Comparison of ENCODE assay signal across 12 cellular contexts in the genomic region with DNA sequence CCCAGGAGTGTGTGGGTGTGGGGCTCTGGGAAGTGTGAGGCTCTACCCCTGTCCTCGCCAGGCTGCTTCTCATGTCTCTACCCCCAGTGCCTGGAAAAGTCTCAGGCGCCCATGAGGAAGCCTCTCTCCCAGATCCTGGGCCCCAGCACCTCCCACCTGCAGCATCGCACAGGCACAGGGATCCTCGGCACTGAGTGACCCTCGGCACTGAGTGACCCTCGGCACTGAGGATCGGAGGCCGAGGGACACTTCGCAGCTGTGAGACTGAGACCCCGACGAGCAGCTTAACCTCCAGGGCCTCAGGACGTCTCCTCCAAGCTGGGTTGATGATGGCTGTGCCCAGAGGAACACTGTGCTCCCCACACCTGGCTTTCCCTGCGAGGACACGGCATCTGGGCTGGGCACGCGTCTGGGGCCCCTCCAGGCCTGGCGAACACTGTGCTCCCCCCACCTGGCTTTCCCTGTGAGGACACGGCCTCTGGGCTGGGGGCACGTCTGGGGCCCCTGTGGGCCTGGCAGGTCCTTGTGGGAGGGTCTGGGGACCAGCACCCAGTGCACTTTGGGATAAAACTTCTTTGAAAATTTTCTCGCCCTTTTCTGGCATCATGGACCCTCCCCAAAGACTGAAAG.
"Had no signal": no experiment of that assay in that cellular context is flagged by ENCODE, and none has a peak within 500 bp of the region (broad histone marks: within the 10 kb centered on the region; RNA-seq: fewer than 3 reads in every experiment).

No MANE protein-coding gene starts in this region.

- H3K27ac ChIP-seq: gastroesophageal sphincter, prostate gland, right lobe of liver had no signal

- H3K9me3 Mint-ChIP-seq: activated naive CD4-positive, alpha-beta T cell treated with anti-CD3 and anti-CD28 coated beads for 36 hours had no signal

- H3K4me1 ChIP-seq: prostate gland, right lobe of liver had no signal

- H3K27ac Mint-ChIP-seq: activated naive CD4-positive, alpha-beta T cell treated with anti-CD3 and anti-CD28 coated beads for 36 hours; activated T-helper 1 cell treated with anti-CD3 and anti-CD28 coated beads, Interleukin-12 subunit alpha, Interleukin-12 subunit beta, Interleukin-2, Interleukin-4 antibody, amounts not matched to agents 30 ng/mL and 10 ng/mL and 1 ng/mL, durations not matched to agents 14 hours and 24 hours and 36 hours; effector memory CD8-positive, alpha-beta T cell had no signal

- H3K9me3 ChIP-seq: gastroesophageal sphincter, prostate gland, right lobe of liver had no signal

- H3K36me3 ChIP-seq: gastroesophageal sphincter, prostate gland, right lobe of liver had no signal

- DNase-seq: activated CD4-positive, alpha-beta T cell treated with anti-CD3 and anti-CD28 coated beads, Interleukin-2, amount 50 U/mL, for 48 hours; activated naive CD4-positive, alpha-beta T cell treated with anti-CD3 and anti-CD28 coated beads for 36 hours; central memory CD4-positive, alpha-beta T cell; cortex of kidney; effector memory CD8-positive, alpha-beta T cell; midbrain; stimulated activated CD4-positive, alpha-beta T cell treated with anti-CD3 and anti-CD28 coated beads, Interleukin-2, amount 100 ng/mL, for 24 hours; stimulated activated naive CD4-positive, alpha-beta T cell treated with Interleukin-2 at 50 U/mL for 16 hours had no signal

- H3K4me3 Mint-ChIP-seq: activated naive CD4-positive, alpha-beta T cell treated with anti-CD3 and anti-CD28 coated beads for 36 hours; activated T-helper 1 cell treated with anti-CD3 and anti-CD28 coated beads, Interleukin-12 subunit alpha, Interleukin-12 subunit beta, Interleukin-2, Interleukin-4 antibody, amounts not matched to agents 30 ng/mL and 10 ng/mL and 1 ng/mL, durations not matched to agents 14 hours and 24 hours and 36 hours; effector memory CD8-positive, alpha-beta T cell had no signal

- H3K4me3 ChIP-seq: gastroesophageal sphincter, prostate gland, right lobe of liver had no signal

- H3K27me3 ChIP-seq: right lobe of liver had no signal

- ATAC-seq: effector memory CD8-positive, alpha-beta T cell; gastroesophageal sphincter; right lobe of liver had no signal
